10 cellular contexts compared by ENCODE assay signal in the genomic region with DNA sequence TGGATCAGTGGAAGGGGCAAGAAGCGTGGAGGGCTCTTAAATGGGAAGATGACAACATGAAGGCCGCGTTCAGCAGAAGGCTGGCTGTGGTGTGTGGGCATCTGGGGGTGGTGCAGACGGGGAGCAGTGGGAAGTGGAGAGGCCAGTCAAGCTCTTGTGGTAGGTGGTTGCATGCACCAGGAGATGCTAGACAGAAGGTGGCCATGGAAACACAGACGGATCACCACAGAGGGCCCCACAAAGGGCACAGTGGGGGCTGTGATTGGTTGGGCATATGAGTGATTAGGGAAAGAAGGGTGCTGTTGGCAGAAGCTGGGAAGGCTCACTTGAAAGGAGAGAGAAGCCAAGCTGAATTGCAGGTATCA. TPM values are rescaled to one million over a fixed set of nuclear protein-coding genes. Genes with fewer than 3 reads are reported as not detected.
DNase-seq lines count a peak whose midpoint lies in the region; ATAC-seq and TF ChIP-seq lines count a peak whose summit lies in the region.
"Had no signal": no experiment of that assay in that cellular context is flagged by ENCODE, and none has a peak within 500 bp of the region (broad histone marks: within the 10 kb centered on the region; RNA-seq: fewer than 3 reads in every experiment).

No MANE protein-coding gene starts in this region.

- peak overlapping the region; percentile 63 for H3K27ac Mint-ChIP-seq in activated CD8-positive, alpha-beta T cell treated with anti-CD3 and anti-CD28 coated beads for 36 hours
- H3K27ac Mint-ChIP-seq in neural progenitor cell = peak overlapping the region; percentile 79
- H3K27ac Mint-ChIP-seq: activated CD4-positive, alpha-beta T cell treated with anti-CD3 and anti-CD28 coated beads, Interleukin-2, amount 10 ng/mL, durations not matched to agents 7 days and 5 days had no signal

- peaks cover 22% of the 10 kb centered on the region for H4K20me1 ChIP-seq in neural progenitor cell (ENCODE audit: low read depth)

- H3K79me2 ChIP-seq in neural progenitor cell (ENCODE audit: low read depth) = peaks cover 90% of the 10 kb centered on the region

- peaks cover 11% of the 10 kb centered on the region for H3K36me3 Mint-ChIP-seq in activated CD8-positive, alpha-beta T cell treated with anti-CD3 and anti-CD28 coated beads for 36 hours (ENCODE audit: low read depth)
- H3K36me3 Mint-ChIP-seq in neural progenitor cell = peaks cover 20% of the 10 kb centered on the region

- no peak overlapping the region for H3K9ac ChIP-seq in neural progenitor cell

- CTCF ChIA-PET in activated CD8-positive, alpha-beta T cell treated with anti-CD3 and anti-CD28 coated beads for 36 hours (lab: Charles Lee) = interaction anchor here (1.3 kb wide), 2 partner anchors 14 to 316 kb away, joined by 3 read pairs; no protein-coding TSS in a partner anchor

- no peak overlapping the region for H2AFZ ChIP-seq in neural progenitor cell (replicated peaks)

- H3K9me3 ChIP-seq in neural progenitor cell (ENCODE audit: low read depth) = no peaks in the 10 kb centered on the region
- H3K9me3 ChIP-seq: testis had no signal

- no peaks in the 10 kb centered on the region for H3K36me3 ChIP-seq in neural progenitor cell

- H3K4me1 ChIP-seq in neural progenitor cell = peaks cover 6% of the 10 kb centered on the region

- ATAC-seq in GM18873 (IDR thresholded peaks at IDR 0.05; ENCODE audit: low FRiP score, unreplicated experiment) = peak; percentile 50
- ATAC-seq in HG02884 (IDR thresholded peaks at IDR 0.05; ENCODE audit: unreplicated experiment) = peak; percentile 76
- peak; percentile 85 for ATAC-seq in activated CD8-positive, alpha-beta T cell treated with anti-CD3 and anti-CD28 coated beads for 36 hours
- no peak for ATAC-seq in HG03095 (IDR thresholded peaks at IDR 0.05; ENCODE audit: unreplicated experiment)
- no peak for ATAC-seq in HG02571 (IDR thresholded peaks at IDR 0.05; ENCODE audit: unreplicated experiment)

- H3K4me3 ChIP-seq in neural progenitor cell = no peak overlapping the region
- H3K4me3 ChIP-seq: testis had no signal

- H3K27ac ChIP-seq in neural progenitor cell = no peak overlapping the region
- H3K27ac ChIP-seq: testis had no signal

- H3K27me3 Mint-ChIP-seq in activated CD8-positive, alpha-beta T cell treated with anti-CD3 and anti-CD28 coated beads for 36 hours = no peaks in the 10 kb centered on the region
- peaks cover 2% of the 10 kb centered on the region for H3K27me3 Mint-ChIP-seq in neural progenitor cell (ENCODE audit: insufficient read depth, low read depth)
- H3K27me3 Mint-ChIP-seq: activated CD4-positive, alpha-beta T cell treated with anti-CD3 and anti-CD28 coated beads, Interleukin-2, amount 10 ng/mL, durations not matched to agents 7 days and 5 days had no signal

- H3K27me3 ChIP-seq in neural progenitor cell = no peaks in the 10 kb centered on the region
- H3K27me3 ChIP-seq: testis had no signal

- POLR2A ChIA-PET in activated CD8-positive, alpha-beta T cell treated with anti-CD3 and anti-CD28 coated beads for 36 hours (lab: Charles Lee) = interaction anchor here (0.9 kb wide), 1 partner anchor 56 kb away, joined by 3 read pairs; no protein-coding TSS in a partner anchor

- H3K4me1 Mint-ChIP-seq in activated CD8-positive, alpha-beta T cell treated with anti-CD3 and anti-CD28 coated beads for 36 hours (ENCODE audit: low read depth) = peaks cover 30% of the 10 kb centered on the region
- H3K4me1 Mint-ChIP-seq in neural progenitor cell = peaks cover 17% of the 10 kb centered on the region

- DNase-seq in activated CD8-positive, alpha-beta T cell treated with anti-CD3 and anti-CD28 coated beads for 36 hours = peak; percentile 56
- DNase-seq in neural progenitor cell (ENCODE audit: low spot score) (no peak), GM20000 (ENCODE audit: low spot score) (no peak), GM19238 (ENCODE audit: insufficient read length, low spot score) (no peak)
- DNase-seq: activated CD4-positive, alpha-beta T cell treated with anti-CD3 and anti-CD28 coated beads, Interleukin-2, amount 10 ng/mL, durations not matched to agents 7 days and 5 days; testis had no signal

- intact Hi-C loops in activated CD8-positive, alpha-beta T cell treated with anti-CD3 and anti-CD28 coated beads for 36 hours (cut with micrococcal nuclease) = no loop called here

- H3K9me3 Mint-ChIP-seq in activated CD8-positive, alpha-beta T cell treated with anti-CD3 and anti-CD28 coated beads for 36 hours = no peaks in the 10 kb centered on the region
- no peaks in the 10 kb centered on the region for H3K9me3 Mint-ChIP-seq in neural progenitor cell

- no peaks in the 10 kb centered on the region for H3F3A ChIP-seq in neural progenitor cell (ENCODE audit: low read depth)

- H3K4me3 Mint-ChIP-seq in activated CD8-positive, alpha-beta T cell treated with anti-CD3 and anti-CD28 coated beads for 36 hours = no peak overlapping the region
- no peak overlapping the region for H3K4me3 Mint-ChIP-seq in neural progenitor cell
- H3K4me3 Mint-ChIP-seq: activated CD4-positive, alpha-beta T cell treated with anti-CD3 and anti-CD28 coated beads, Interleukin-2, amount 10 ng/mL, durations not matched to agents 7 days and 5 days had no signal

- H3K4me2 ChIP-seq in neural progenitor cell = no peak overlapping the region

- TF ChIP-seq CTCF in activated CD8-positive, alpha-beta T cell treated with anti-CD3 and anti-CD28 coated beads for 36 hours (IDR thresholded peaks at IDR 0.05) = no peak
- TF ChIP-seq CTCF in neural progenitor cell (IDR thresholded peaks at IDR 0.05) (no peak), GM20000 (IDR thresholded peaks at IDR 0.05; ENCODE audit: extremely low read depth, missing control alignments) (no peak)

RNA-seq across cellular contexts. Expression of gene MTMR12, which starts 14.7 kb away (rescaled TPM):
- 10 to 100 TPM; 19.7 to 19.9 TPM for total RNA-seq in activated CD8-positive, alpha-beta T cell treated with anti-CD3 and anti-CD28 coated beads for 36 hours
- total RNA-seq in neural progenitor cell (ENCODE audit: low replicate concordance) = 20.0 and 22.0 TPM in 2 replicates

Comparison
In these comparisons a context has a peak if more than half of its experiments do, and no peak if none do; other contexts are left out.
1. ATAC-seq: peak in GM18873 (single experiment), HG02884 (single experiment) and activated CD8-positive, alpha-beta T cell treated with anti-CD3 and anti-CD28 coated beads for 36 hours (single experiment); none in HG03095 (single experiment) and HG02571 (single experiment).